1 cellular context compared by ENCODE assay signal in the genomic region with DNA sequence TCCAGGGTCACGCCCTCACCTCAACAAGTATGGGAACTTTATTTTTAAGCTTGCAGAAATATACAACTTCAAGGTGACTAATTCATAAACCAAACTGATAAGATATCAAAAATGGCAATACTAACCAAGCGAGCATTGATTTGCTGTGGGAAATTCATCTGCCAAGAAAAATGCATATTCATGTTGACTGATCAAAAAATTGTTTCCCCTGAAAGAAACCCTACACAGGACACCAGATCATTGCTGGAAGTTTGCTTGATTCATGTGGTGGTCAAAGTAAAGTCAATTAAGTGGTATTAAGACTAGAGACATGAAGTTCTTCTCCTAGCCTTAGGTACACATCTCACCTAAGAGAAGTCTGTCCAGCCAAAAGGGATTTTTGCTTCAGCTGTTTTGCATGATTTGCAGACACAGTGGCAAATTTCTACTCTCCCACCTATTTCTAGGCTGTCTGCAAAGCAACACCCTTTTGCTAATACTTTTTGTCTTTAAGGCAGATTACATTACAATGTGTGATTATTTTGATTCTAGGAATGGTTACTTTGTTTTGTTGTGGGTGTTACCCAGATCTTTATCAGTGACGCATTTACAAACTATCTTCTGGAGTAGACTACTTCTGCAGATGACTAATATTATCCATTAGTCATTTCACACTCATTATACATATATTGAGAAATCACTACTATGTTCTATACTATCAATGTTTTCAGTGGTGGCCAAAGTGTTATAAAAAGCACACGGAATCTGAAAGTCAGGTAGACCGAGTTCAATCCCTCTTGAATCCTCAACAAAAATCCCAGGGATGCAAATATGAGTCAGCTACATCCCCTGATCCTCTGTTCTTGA.
TF ChIP-seq lines count a peak whose summit lies in the region.

No MANE protein-coding gene starts in this region.

TF ChIP-seq in K562, 482 proteins besides CTCF, POLR2A, EP300 and RAD21 (continues in another document):
- no peak for TF ChIP-seq ZNF830 (CRISPR knock-in tag; IDR thresholded peaks at IDR 0.05)
- TF ChIP-seq MGA (IDR thresholded peaks at IDR 0.05): no peak
- TF ChIP-seq FOXJ2 (tag; IDR thresholded peaks at IDR 0.05): peak; percentile 72; the same call in 1 of the 2 replicates
- TF ChIP-seq JUND (IDR thresholded peaks at IDR 0.05; ENCODE audit: borderline replicate concordance, low read depth, low read length): peak; percentile 85
- peak; percentile 83 for TF ChIP-seq JUND (tag; IDR thresholded peaks at IDR 0.05; ENCODE audit: borderline replicate concordance, low read depth, low read length)
- no peak for TF ChIP-seq ZNF3 (CRISPR knock-in tag; IDR thresholded peaks at IDR 0.05)
- no peak for TF ChIP-seq PHB (CRISPR knock-in tag; IDR thresholded peaks at IDR 0.05)
- TF ChIP-seq, protein P1, sequence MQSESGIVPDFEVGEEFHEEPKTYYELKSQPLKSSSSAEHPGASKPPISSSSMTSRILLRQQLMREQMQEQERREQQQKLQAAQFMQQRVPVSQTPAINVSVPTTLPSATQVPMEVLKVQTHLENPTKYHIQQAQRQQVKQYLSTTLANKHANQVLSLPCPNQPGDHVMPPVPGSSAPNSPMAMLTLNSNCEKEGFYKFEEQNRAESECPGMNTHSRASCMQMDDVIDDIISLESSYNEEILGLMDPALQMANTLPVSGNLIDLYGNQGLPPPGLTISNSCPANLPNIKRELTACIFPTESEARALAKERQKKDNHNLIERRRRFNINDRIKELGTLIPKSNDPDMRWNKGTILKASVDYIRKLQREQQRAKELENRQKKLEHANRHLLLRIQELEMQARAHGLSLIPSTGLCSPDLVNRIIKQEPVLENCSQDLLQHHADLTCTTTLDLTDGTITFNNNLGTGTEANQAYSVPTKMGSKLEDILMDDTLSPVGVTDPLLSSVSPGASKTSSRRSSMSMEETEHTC (IDR thresholded peaks at IDR 0.05): no peak
- 0 out of 2 replicates have a peak, but pooled peaks have one; percentile 21 for TF ChIP-seq CREM (IDR thresholded peaks at IDR 0.05; ENCODE audit: low read depth)
- TF ChIP-seq ZNF212 (CRISPR knock-in tag; IDR thresholded peaks at IDR 0.05): no peak
- no peak for TF ChIP-seq HCFC1 (IDR thresholded peaks at IDR 0.05; ENCODE audit: low read depth, low read length)
- TF ChIP-seq NCOA4 (IDR thresholded peaks at IDR 0.05; ENCODE audit: partially characterized antibody): no peak
- TF ChIP-seq HNRNPK (IDR thresholded peaks at IDR 0.05; ENCODE audit: low read depth, low read length, poor library complexity, severe bottlenecking): no peak
- TF ChIP-seq KLF10 (CRISPR knock-in tag; IDR thresholded peaks at IDR 0.05): no peak
- TF ChIP-seq MLLT1 (IDR thresholded peaks at IDR 0.05): peak in 1 of 2 experiments; percentile 63; a peak in 1 of 4 replicates
- TF ChIP-seq ILK (tag; IDR thresholded peaks at IDR 0.05; ENCODE audit: borderline replicate concordance, low read depth): no peak
- no peak for TF ChIP-seq MLX (CRISPR knock-in tag; conservative IDR thresholded peaks at IDR 0.05)
- TF ChIP-seq, protein P2, sequence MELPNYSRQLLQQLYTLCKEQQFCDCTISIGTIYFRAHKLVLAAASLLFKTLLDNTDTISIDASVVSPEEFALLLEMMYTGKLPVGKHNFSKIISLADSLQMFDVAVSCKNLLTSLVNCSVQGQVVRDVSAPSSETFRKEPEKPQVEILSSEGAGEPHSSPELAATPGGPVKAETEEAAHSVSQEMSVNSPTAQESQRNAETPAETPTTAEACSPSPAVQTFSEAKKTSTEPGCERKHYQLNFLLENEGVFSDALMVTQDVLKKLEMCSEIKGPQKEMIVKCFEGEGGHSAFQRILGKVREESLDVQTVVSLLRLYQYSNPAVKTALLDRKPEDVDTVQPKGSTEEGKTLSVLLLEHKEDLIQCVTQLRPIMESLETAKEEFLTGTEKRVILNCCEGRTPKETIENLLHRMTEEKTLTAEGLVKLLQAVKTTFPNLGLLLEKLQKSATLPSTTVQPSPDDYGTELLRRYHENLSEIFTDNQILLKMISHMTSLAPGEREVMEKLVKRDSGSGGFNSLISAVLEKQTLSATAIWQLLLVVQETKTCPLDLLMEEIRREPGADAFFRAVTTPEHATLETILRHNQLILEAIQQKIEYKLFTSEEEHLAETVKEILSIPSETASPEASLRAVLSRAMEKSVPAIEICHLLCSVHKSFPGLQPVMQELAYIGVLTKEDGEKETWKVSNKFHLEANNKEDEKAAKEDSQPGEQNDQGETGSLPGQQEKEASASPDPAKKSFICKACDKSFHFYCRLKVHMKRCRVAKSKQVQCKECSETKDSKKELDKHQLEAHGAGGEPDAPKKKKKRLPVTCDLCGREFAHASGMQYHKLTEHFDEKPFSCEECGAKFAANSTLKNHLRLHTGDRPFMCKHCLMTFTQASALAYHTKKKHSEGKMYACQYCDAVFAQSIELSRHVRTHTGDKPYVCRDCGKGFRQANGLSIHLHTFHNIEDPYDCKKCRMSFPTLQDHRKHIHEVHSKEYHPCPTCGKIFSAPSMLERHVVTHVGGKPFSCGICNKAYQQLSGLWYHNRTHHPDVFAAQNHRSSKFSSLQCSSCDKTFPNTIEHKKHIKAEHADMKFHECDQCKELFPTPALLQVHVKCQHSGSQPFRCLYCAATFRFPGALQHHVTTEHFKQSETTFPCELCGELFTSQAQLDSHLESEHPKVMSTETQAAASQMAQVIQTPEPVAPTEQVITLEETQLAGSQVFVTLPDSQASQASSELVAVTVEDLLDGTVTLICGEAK (IDR thresholded peaks at IDR 0.05): no peak
- TF ChIP-seq, protein P2 (CRISPR knock-in tag; IDR thresholded peaks at IDR 0.05): no peak
- no peak for TF ChIP-seq BCOR (IDR thresholded peaks at IDR 0.05)
- no peak for TF ChIP-seq SMAD3 (CRISPR knock-in tag; conservative IDR thresholded peaks at IDR 0.05)
